Comparison of ENCODE assay signal across 21 cellular contexts in the genomic region with DNA sequence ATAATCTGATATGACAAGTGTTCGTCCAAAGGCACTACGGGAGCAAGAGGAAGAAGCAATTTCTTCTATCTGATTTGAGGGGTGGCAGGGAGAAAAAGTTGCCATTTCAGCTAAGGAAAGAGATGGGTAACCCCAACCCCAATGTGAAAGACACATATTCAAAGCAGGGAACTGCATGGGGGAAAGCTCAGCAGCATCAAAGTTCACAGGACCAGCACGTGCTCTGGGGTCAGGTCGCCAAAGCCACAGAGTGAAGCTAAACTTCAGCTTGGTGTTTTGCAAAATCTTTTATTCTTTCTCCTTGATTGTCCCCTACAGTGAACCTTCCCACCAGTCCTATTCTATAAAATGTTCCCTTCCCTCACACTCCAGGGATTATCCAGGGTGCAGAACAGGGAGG.
A peak's percentile ranks its signal among the peaks of the same experiment; 100 is the strongest.
DNase-seq lines count a peak whose midpoint lies in the region; ATAC-seq, FAIRE-seq and TF ChIP-seq lines count a peak whose summit lies in the region.
"Had no signal": no experiment of that assay in that cellular context is flagged by ENCODE, and none has a peak within 500 bp of the region (broad histone marks: within the 10 kb centered on the region; RNA-seq: fewer than 3 reads in every experiment).

No MANE protein-coding gene starts in this region.

- no peak overlapping the region for H3K4me2 ChIP-seq in HepG2 (ENCODE audit: low read depth, low read length)
- no peak overlapping the region for H3K4me2 ChIP-seq in hepatocyte
- H3K4me2 ChIP-seq: BLaER1 had no signal

- H3K4me1 ChIP-seq in liver (ENCODE audit: control insufficient read depth in 4 of 4, insufficient read depth in 4 of 4, low read length in 3 of 4) = peaks cover 3 to 13% (median 9%) of the 10 kb centered on the region in 4 donors
- H3K4me1 ChIP-seq in HepG2 (ENCODE audit: insufficient read depth, low read length) = no peaks in the 10 kb centered on the region
- H3K4me1 ChIP-seq in right lobe of liver = no peaks in the 10 kb centered on the region
- no peaks in the 10 kb centered on the region for H3K4me1 ChIP-seq in sigmoid colon
- H3K4me1 ChIP-seq in hepatocyte (ENCODE audit: insufficient read depth) = no peaks in the 10 kb centered on the region
- H3K4me1 ChIP-seq: Caco-2 had no signal

- POLR2A ChIA-PET in HepG2 (lab: Yijun Ruan, JAX) = no interaction called here

- no peak overlapping the region for H3K27ac ChIP-seq in liver (ENCODE audit: low read depth in 1 of 2, low read length in 2 of 2)
- H3K27ac ChIP-seq in HepG2 (ENCODE audit: extremely low read length, insufficient read depth, low read length) = no peak overlapping the region
- H3K27ac ChIP-seq in right lobe of liver = no peak overlapping the region
- no peak overlapping the region for H3K27ac ChIP-seq in sigmoid colon
- no peak overlapping the region for H3K27ac ChIP-seq in hepatocyte
- H3K27ac ChIP-seq: 22Rv1, BLaER1, C4-2B had no signal

- no peak for DNase-seq in HepG2 (ENCODE audit: low spot score)
- no peak for DNase-seq in right lobe of liver
- DNase-seq in sigmoid colon = peak; percentile 17
- DNase-seq in hepatocyte (ENCODE audit: low spot score) = no peak
- DNase-seq in DMS114 treated with DMSO at 0.1 percent for 48 hours (lab: John Stamatoyannopoulos, UW; ENCODE audit: unreplicated experiment) = no peak
- DNase-seq: Caco-2; CD4-positive, CD25-positive, alpha-beta regulatory T cell; CD8-positive, alpha-beta T cell; DMS79; EL; GDM1; GOT3 had no signal

- WGBS in liver = 55% methylated on average over 4 of the region's 4 CpGs
- 50% methylated on average over 4 of the region's 4 CpGs for WGBS in HepG2 (ENCODE audit: low lambda C conversion rate)
- 53% methylated on average over 4 of the region's 4 CpGs for WGBS in right lobe of liver (ENCODE audit: insufficient coverage, low coverage, low lambda C conversion rate, missing lambda C conversion rate)
- 71 to 79% methylated on average over 4 of the region's 4 CpGs for WGBS in sigmoid colon, 2 donors
- WGBS in hepatocyte (ENCODE audit: low lambda C conversion rate, missing lambda C conversion rate) = 80% methylated on average over 4 of the region's 4 CpGs

- H3K36me3 ChIP-seq in liver (ENCODE audit: control insufficient read depth in 4 of 4, insufficient read depth in 3 of 4, low read depth in 1 of 4, low read length in 3 of 4) (no peaks in the 10 kb centered on the region), HepG2 (replicated peaks in 1 of 2; ENCODE audit: control insufficient read depth in 1 of 2, insufficient read depth in 2 of 2, low read length in 2 of 2) (no peaks in the 10 kb centered on the region), right lobe of liver (no peaks in the 10 kb centered on the region), sigmoid colon (no peaks in the 10 kb centered on the region), hepatocyte (replicated peaks; ENCODE audit: insufficient read depth, low read depth) (no peaks in the 10 kb centered on the region)
- H3K36me3 ChIP-seq: BLaER1 had no signal

- H4K20me1 ChIP-seq in HepG2 (ENCODE audit: insufficient read depth, low read length) (no peaks in the 10 kb centered on the region), hepatocyte (ENCODE audit: insufficient read depth, poor library complexity, severe bottlenecking) (no peaks in the 10 kb centered on the region)
- H4K20me1 ChIP-seq: BLaER1 had no signal

- no peak for FAIRE-seq in HepG2 (lab: Jason Lieb, UNC)
- FAIRE-seq: A204.1, GM12878, GM19239 had no signal

- no peak overlapping the region for H2AFZ ChIP-seq in HepG2 (ENCODE audit: low read length)
- H2AFZ ChIP-seq in hepatocyte = no peak overlapping the region

- intact Hi-C loops in HepG2 (cut with micrococcal nuclease; ENCODE audit: unreplicated experiment) = no loop called here
- intact Hi-C loops in right lobe of liver (cut with DNase I) = loop anchor here in 1 of 2 donors (10.0 kb wide), 1 partner anchor 333 kb away; no protein-coding TSS in a partner anchor
- intact Hi-C loops in sigmoid colon (cut with DNase I) = loop anchor here (10.0 kb wide), 1 partner anchor 1593 kb away; no protein-coding TSS in a partner anchor

- H3K9ac ChIP-seq in liver (ENCODE audit: low read depth in 1 of 2, low read length in 2 of 2) (no peak overlapping the region), HepG2 (ENCODE audit: insufficient read depth, low read depth, low read length) (no peak overlapping the region)
- H3K9ac ChIP-seq: BLaER1 had no signal

- H3K4me3 ChIP-seq in liver (ENCODE audit: low read depth in 1 of 3, low read length in 3 of 3) (no peak overlapping the region), HepG2 (replicated peaks in 1 of 3; ENCODE audit: insufficient read depth in 1 of 3, low read depth in 2 of 3, low read length in 3 of 3) (no peak overlapping the region), right lobe of liver (no peak overlapping the region), sigmoid colon (no peak overlapping the region), hepatocyte (no peak overlapping the region)
- H3K4me3 ChIP-seq: BLaER1, GM12878 had no signal

- no peak for TF ChIP-seq EP300 in HepG2 (IDR thresholded peaks at IDR 0.05; ENCODE audit: low read depth in 2 of 2, low read length in 2 of 2)
- TF ChIP-seq EP300 in HepG2 (CRISPR knock-in tag; IDR thresholded peaks at IDR 0.05; ENCODE audit: borderline replicate concordance) = no peak
- no peak for TF ChIP-seq EP300 in sigmoid colon (IDR thresholded peaks at IDR 0.05)

- no peaks in the 10 kb centered on the region for H3K9me2 ChIP-seq in hepatocyte (replicated peaks; ENCODE audit: insufficient read depth)

- TF ChIP-seq POLR2A in HepG2 (IDR thresholded peaks at IDR 0.05; ENCODE audit: insufficient read depth in 1 of 2, low read depth in 2 of 2, low read length in 2 of 2) = no peak
- TF ChIP-seq POLR2A in right lobe of liver (IDR thresholded peaks at IDR 0.05) = no peak
- TF ChIP-seq POLR2A in sigmoid colon (IDR thresholded peaks at IDR 0.05) = no peak

- ATAC-seq in HepG2 (no peak), right lobe of liver (peak; percentile 18 to 72 (median 57)), GM19351 (IDR thresholded peaks at IDR 0.05; ENCODE audit: unreplicated experiment) (no peak)
- ATAC-seq: CD8-positive, alpha-beta T cell; GM12878; HCT116 had no signal

- TF ChIP-seq CTCF in liver (IDR thresholded peaks at IDR 0.05; ENCODE audit: low read depth, low read length, missing input control) = no peak
- no peak for TF ChIP-seq CTCF in HepG2 (CRISPR knock-in tag; IDR thresholded peaks at IDR 0.05)
- no peak for TF ChIP-seq CTCF in right lobe of liver (IDR thresholded peaks at IDR 0.05)
- no peak for TF ChIP-seq CTCF in sigmoid colon (IDR thresholded peaks at IDR 0.05)
- TF ChIP-seq CTCF in hepatocyte (IDR thresholded peaks at IDR 0.05; ENCODE audit: poor library complexity) = no peak

- TF ChIP-seq RAD21 in liver (IDR thresholded peaks at IDR 0.05) (peak in 1 of 2 donors; percentile 10), HepG2 (CRISPR knock-in tag; IDR thresholded peaks at IDR 0.05) (no peak)

- H3K27me3 ChIP-seq in liver (ENCODE audit: control insufficient read depth in 4 of 4, insufficient read depth in 4 of 4, low read length in 3 of 4) (no peaks in the 10 kb centered on the region), HepG2 (ENCODE audit: control insufficient read depth in 1 of 2, insufficient read depth in 2 of 2, low read length in 2 of 2) (0 out of 5 replicates have a peak, but pooled peaks cover 0 to 9% of the 10 kb centered on the region in 2 experiments), right lobe of liver (no peaks in the 10 kb centered on the region), sigmoid colon (no peaks in the 10 kb centered on the region), hepatocyte (no peaks in the 10 kb centered on the region)
- H3K27me3 ChIP-seq: BLaER1 had no signal

- BruUV-seq in HepG2 (replicated peaks; lab: Mats Ljungman, UMichigan) = no TSS peak

- CTCF ChIA-PET in HepG2 (lab: Yijun Ruan, JAX; ENCODE audit: low intra/inter-chr PET ratio, low total read pairs) = no interaction called here

- in situ Hi-C loops in HepG2 (cut with HindIII; ENCODE audit: extremely low pct_ligation_motif_present, low pct_unique_long_range_greater_than_20kb) = loop anchor here (10.0 kb wide), 1 partner anchor 333 kb away; no protein-coding TSS in a partner anchor

- H3K9me3 ChIP-seq in liver (ENCODE audit: control insufficient read depth in 4 of 4, low read length in 3 of 4) = no peaks in the 10 kb centered on the region
- H3K9me3 ChIP-seq in HepG2 (ENCODE audit: low read length) = 0 out of 2 replicates have a peak, but pooled peaks cover under 1% of the 10 kb centered on the region
- no peaks in the 10 kb centered on the region for H3K9me3 ChIP-seq in right lobe of liver
- no peaks in the 10 kb centered on the region for H3K9me3 ChIP-seq in sigmoid colon
- H3K9me3 ChIP-seq in hepatocyte (ENCODE audit: low read depth) = no peaks in the 10 kb centered on the region

- H3K79me2 ChIP-seq in HepG2 (ENCODE audit: insufficient read depth, low read length) (no peaks in the 10 kb centered on the region), hepatocyte (no peaks in the 10 kb centered on the region)

TF ChIP-seq in liver, 16 proteins besides CTCF, POLR2A, EP300 and RAD21:
- peak; percentile 16 to 74 for TF ChIP-seq HNF4A (conservative IDR thresholded peaks at IDR 0.05)
- peak in 1 of 2 donors; percentile 79 for TF ChIP-seq RXRA (IDR thresholded peaks at IDR 0.05)
- TF ChIP-seq JUND (IDR thresholded peaks at IDR 0.05) = no peak
- TF ChIP-seq, protein P1, sequence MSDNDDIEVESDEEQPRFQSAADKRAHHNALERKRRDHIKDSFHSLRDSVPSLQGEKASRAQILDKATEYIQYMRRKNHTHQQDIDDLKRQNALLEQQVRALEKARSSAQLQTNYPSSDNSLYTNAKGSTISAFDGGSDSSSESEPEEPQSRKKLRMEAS (IDR thresholded peaks at IDR 0.05) = peak; percentile 32

TF ChIP-seq in HepG2, 621 proteins besides CTCF, POLR2A, EP300 and RAD21:
- TF ChIP-seq PAWR (CRISPR knock-in tag; IDR thresholded peaks at IDR 0.05; ENCODE audit: borderline replicate concordance) = no peak
- no peak for TF ChIP-seq ZBTB38 (CRISPR knock-in tag; IDR thresholded peaks at IDR 0.05)
- no peak for TF ChIP-seq ZNF441 (CRISPR knock-in tag; IDR thresholded peaks at IDR 0.05; ENCODE audit: borderline replicate concordance)
- no peak for TF ChIP-seq TRIM24 (CRISPR knock-in tag; IDR thresholded peaks at IDR 0.05)
TF ChIP-seq in HepG2: peak in this region for 0.

Comparison
In these comparisons a context has a peak if more than half of its experiments do, and no peak if none do; other contexts are left out.
1. ATAC-seq: peak in right lobe of liver (4 of 4); none in HepG2 (single experiment) and GM19351 (single experiment).